ENCODE assay signal across 8 cellular contexts in genomic region chr4:158170691-158171455, GRCh38. TPM values are rescaled to one million over a fixed set of nuclear protein-coding genes. Genes with fewer than 3 reads are reported as not detected.
A peak's percentile ranks its signal among the peaks of the same experiment; 100 is the strongest.
DNase-seq lines count a peak whose midpoint lies in the region; ATAC-seq and TF ChIP-seq lines count a peak whose summit lies in the region.

No MANE protein-coding gene starts in this region.

- peak overlapping the region; percentile 65 for H3K4me3 ChIP-seq in psoas muscle

- 18 to 46% (median 20%) methylated on average over 38 of the region's 38 CpGs for WGBS in psoas muscle, 3 donors

- DNase-seq in foreskin keratinocyte, result peak; percentile 71 to 89
- DNase-seq in psoas muscle, result peak; percentile 74 to 80
- DNase-seq in GM19240 (ENCODE audit: insufficient read length, low spot score), result no peak
- no peak for DNase-seq in cerebellum (ENCODE audit: low spot score)
- no peak for DNase-seq in inferior parietal cortex (ENCODE audit: extremely low spot score)

- peak; percentile 75 for TF ChIP-seq CTCF in 22Rv1 (IDR thresholded peaks at IDR 0.05)
- TF ChIP-seq CTCF in VCaP (conservative IDR thresholded peaks at IDR 0.05), result peak; percentile 86
- TF ChIP-seq CTCF in foreskin keratinocyte (conservative IDR thresholded peaks at IDR 0.05), result peak; percentile 33
- TF ChIP-seq CTCF in psoas muscle (IDR thresholded peaks at IDR 0.05), result peak; percentile 48

- intact Hi-C loops in psoas muscle (cut with DNase I), result loop anchor here (2.0 to 5.0 kb wide), 2 partner anchors 178 to 184 kb away; no protein-coding TSS in a partner anchor

- no peaks in the 10 kb centered on the region for H3K9me3 ChIP-seq in psoas muscle

- peak; percentile 36 for ATAC-seq in GM18907 (IDR thresholded peaks at IDR 0.05; ENCODE audit: unreplicated experiment)
- peak; percentile 92 for ATAC-seq in foreskin keratinocyte
- peak; percentile 52 to 81 (median 73) for ATAC-seq in psoas muscle

- no peaks in the 10 kb centered on the region for H3K36me3 ChIP-seq in psoas muscle (ENCODE audit: insufficient read depth in 1 of 2, low read depth in 1 of 2)

- no peaks in the 10 kb centered on the region for H3K27me3 ChIP-seq in foreskin keratinocyte
- H3K27me3 ChIP-seq in psoas muscle (ENCODE audit: insufficient read depth in 3 of 3, low read length in 2 of 3), result peaks cover 0 to 4% (median 0%) of the 10 kb centered on the region in 3 donors

- H3K4me1 ChIP-seq in foreskin keratinocyte (peaks cover 9% of the 10 kb centered on the region), psoas muscle (peaks cover 12% of the 10 kb centered on the region)

- H3K27ac ChIP-seq in 22Rv1 (peak overlapping the region; percentile 54), VCaP (peak overlapping the region; percentile 96), foreskin keratinocyte (no peak overlapping the region), psoas muscle (peak overlapping the region; percentile 56)

RNA-seq across cellular contexts. Expression of gene GASK1B, which starts 2.0 kb away (rescaled TPM):
- total RNA-seq in foreskin keratinocyte (0.99 and 1.5 TPM in 2 replicates), psoas muscle (10 to 100 TPM in 1 of 4 donors, 1 to 10 TPM in 3; 5.3 to 16.7 (median 8.0) TPM), cerebellum (30.6 TPM)
- polyA plus RNA-seq in foreskin keratinocyte (0.24 and 0.37 TPM in 2 replicates), psoas muscle (1 to 10 TPM; 2.6 to 5.4 (median 3.2) TPM)

RNA-seq across cellular contexts. Expression of gene TMEM144, which starts 39.4 kb away (rescaled TPM):
- total RNA-seq in foreskin keratinocyte (2.6 and 3.1 TPM in 2 replicates), psoas muscle (1 to 10 TPM in 3 of 4 donors, under 1 TPM in 1; 0.88 to 1.9 (median 1.4) TPM), cerebellum (4.0 TPM)
- polyA plus RNA-seq in foreskin keratinocyte (0.87 and 1.3 TPM in 2 replicates), psoas muscle (1 to 10 TPM in 2 of 3 donors, under 1 TPM in 1; 0.53 to 1.2 (median 1.0) TPM)

Comparison
In these comparisons a context has a peak if more than half of its experiments do, and no peak if none do; other contexts are left out.
1. CTCF ChIP-seq: peak in every context shown above with its lines; median percentile 86 in VCaP; 75 in 22Rv1; 48 in psoas muscle; 33 in foreskin keratinocyte.
2. ATAC-seq: peak in every context shown above with its lines; median percentile 92 in foreskin keratinocyte; 73 in psoas muscle; 36 in GM18907.
3. DNase-seq: peak in foreskin keratinocyte (2 of 2) and psoas muscle (2 of 2); none in GM19240 (single experiment), cerebellum (single experiment) and inferior parietal cortex (single experiment).